1 cellular context compared by ENCODE assay signal in genomic region chr16:58628845-58629680, GRCh38.
TF ChIP-seq lines count a peak whose summit lies in the region.

No MANE protein-coding gene starts in this region.

TF ChIP-seq in HEK293, 187 proteins besides CTCF, POLR2A, EP300 and RAD21 (continued from another document and continues in another):
- TF ChIP-seq KLF8 (tag by site-specific recombination; IDR thresholded peaks at IDR 0.05) (no peak), YY2 (tag by site-specific recombination; IDR thresholded peaks at IDR 0.05) (0 out of 2 replicates have a peak, but pooled peaks have one; percentile 36), ZNF510 (tag by site-specific recombination; IDR thresholded peaks at IDR 0.05; ENCODE audit: insufficient replicate concordance) (no peak), HIC1 (tag by site-specific recombination; IDR thresholded peaks at IDR 0.05) (no peak), GFI1B (tag by site-specific recombination; IDR thresholded peaks at IDR 0.05) (no peak), ZNF830 (tag by site-specific recombination; IDR thresholded peaks at IDR 0.05; ENCODE audit: low read depth) (no peak), ZNF398 (tag by site-specific recombination; IDR thresholded peaks at IDR 0.05) (peak; percentile 24; the same call in 1 of the 2 replicates), GLI4 (tag by site-specific recombination; IDR thresholded peaks at IDR 0.05) (no peak), TCF7L2 (IDR thresholded peaks at IDR 0.05; ENCODE audit: borderline replicate concordance, low read depth, low read length) (no peak; the same call in 1 of the 2 replicates), OVOL3 (tag by site-specific recombination; IDR thresholded peaks at IDR 0.05) (no peak), ZNF843 (tag by site-specific recombination; IDR thresholded peaks at IDR 0.05) (no peak), ZNF18 (tag by site-specific recombination; IDR thresholded peaks at IDR 0.05) (no peak), PRDM6 (tag by site-specific recombination; IDR thresholded peaks at IDR 0.05) (no peak), BCL11A (tag by site-specific recombination; IDR thresholded peaks at IDR 0.05; ENCODE audit: low read depth) (no peak), ZNF621 (tag by site-specific recombination; IDR thresholded peaks at IDR 0.05) (no peak), ZBTB7A (tag by site-specific recombination; IDR thresholded peaks at IDR 0.05; ENCODE audit: low read depth) (no peak), ZBTB1 (tag by site-specific recombination; IDR thresholded peaks at IDR 0.05) (no peak), BCL6B (tag by site-specific recombination; IDR thresholded peaks at IDR 0.05) (no peak), ZNF169 (tag by site-specific recombination; IDR thresholded peaks at IDR 0.05) (no peak), ZNF518A (tag by site-specific recombination; conservative IDR thresholded peaks at IDR 0.05; ENCODE audit: low read depth) (no peak), ZNF16 (tag by site-specific recombination; IDR thresholded peaks at IDR 0.05; ENCODE audit: low read depth) (no peak), ZNF221 (tag by site-specific recombination; IDR thresholded peaks at IDR 0.05; ENCODE audit: borderline replicate concordance) (no peak), MYNN (tag by site-specific recombination; IDR thresholded peaks at IDR 0.05; ENCODE audit: borderline replicate concordance) (no peak), ZBTB17 (tag by site-specific recombination; IDR thresholded peaks at IDR 0.05) (no peak; the same call in 1 of the 2 replicates), ZBTB10 (tag by site-specific recombination; IDR thresholded peaks at IDR 0.05) (no peak), GLIS2 (tag by site-specific recombination; IDR thresholded peaks at IDR 0.05) (peak; percentile 53), KLF17 (tag by site-specific recombination; IDR thresholded peaks at IDR 0.05) (0 out of 2 replicates have a peak, but pooled peaks have one; percentile 16), ZBTB48 (tag by site-specific recombination; IDR thresholded peaks at IDR 0.05) (0 out of 2 replicates have a peak, but pooled peaks have one; percentile 36), ZNF302 (tag by site-specific recombination; IDR thresholded peaks at IDR 0.05; ENCODE audit: low read depth) (no peak), SP3 (tag by site-specific recombination; IDR thresholded peaks at IDR 0.05) (no peak), ZNF777 (tag by site-specific recombination; IDR thresholded peaks at IDR 0.05; ENCODE audit: borderline replicate concordance) (0 out of 2 replicates have a peak, but pooled peaks have one; percentile 21), ZNF76 (tag by site-specific recombination; IDR thresholded peaks at IDR 0.05; ENCODE audit: borderline replicate concordance, low read depth) (0 out of 2 replicates have a peak, but pooled peaks have one; percentile 69), FEZF1 (tag by site-specific recombination; IDR thresholded peaks at IDR 0.05) (no peak), ZNF416 (tag by site-specific recombination; IDR thresholded peaks at IDR 0.05) (no peak), SP2 (tag by site-specific recombination; IDR thresholded peaks at IDR 0.05) (no peak), ZNF266 (tag by site-specific recombination; IDR thresholded peaks at IDR 0.05; ENCODE audit: low read depth) (0 out of 2 replicates have a peak, but pooled peaks have one; percentile 8), ZBTB11 (tag by site-specific recombination; conservative IDR thresholded peaks at IDR 0.05; ENCODE audit: low read depth) (peak; percentile 68), KLF1 (tag by site-specific recombination; IDR thresholded peaks at IDR 0.05) (peak; percentile 23; the same call in 1 of the 2 replicates)
